Comparison of ENCODE assay signal across 1 cellular context in genomic region chr4:94621491-94622080, GRCh38.
TF ChIP-seq lines count a peak whose summit lies in the region.

No MANE protein-coding gene starts in this region.

TF ChIP-seq in H1, 55 proteins besides CTCF, POLR2A, EP300 and RAD21 (continued from another document):
- TF ChIP-seq SP1 (IDR thresholded peaks at IDR 0.05; ENCODE audit: low read depth, low read length) (no peak), USF2 (IDR thresholded peaks at IDR 0.05; ENCODE audit: low read length) (no peak), ATF3 (IDR thresholded peaks at IDR 0.05; ENCODE audit: insufficient read depth, low read depth, low read length) (no peak), JUN (IDR thresholded peaks at IDR 0.05; ENCODE audit: low read depth, low read length) (no peak), POU5F1 (IDR thresholded peaks at IDR 0.05; ENCODE audit: low read depth, low read length) (no peak), CTBP2 (IDR thresholded peaks at IDR 0.05; ENCODE audit: borderline replicate concordance, insufficient read depth, insufficient read length, low read length) (no peak), SAP30 (IDR thresholded peaks at IDR 0.05; ENCODE audit: insufficient read depth, insufficient replicate concordance, low read length) (no peak), BCL11A (IDR thresholded peaks at IDR 0.05; ENCODE audit: low read depth in 2 of 2, low read length in 2 of 2) (no peak), CEBPB (IDR thresholded peaks at IDR 0.05; ENCODE audit: low read depth, low read length) (no peak), CBX5 (IDR thresholded peaks at IDR 0.05; ENCODE audit: low read depth, low read length) (no peak), ATF2 (IDR thresholded peaks at IDR 0.05; ENCODE audit: low read length) (no peak), CHD2 (IDR thresholded peaks at IDR 0.05; ENCODE audit: low read length) (no peak), NANOG (IDR thresholded peaks at IDR 0.05; ENCODE audit: insufficient read depth, low read depth, low read length, poor library complexity, severe bottlenecking) (no peak), SRF (IDR thresholded peaks at IDR 0.05; ENCODE audit: low read depth, low read length) (no peak), TCF12 (IDR thresholded peaks at IDR 0.05; ENCODE audit: low read depth, low read length) (no peak), TEAD4 (IDR thresholded peaks at IDR 0.05; ENCODE audit: low read depth, low read length) (no peak)
TF ChIP-seq in H1: peak in this region for 0.
